Comparison of ENCODE assay signal across 13 cellular contexts in the genomic region with DNA sequence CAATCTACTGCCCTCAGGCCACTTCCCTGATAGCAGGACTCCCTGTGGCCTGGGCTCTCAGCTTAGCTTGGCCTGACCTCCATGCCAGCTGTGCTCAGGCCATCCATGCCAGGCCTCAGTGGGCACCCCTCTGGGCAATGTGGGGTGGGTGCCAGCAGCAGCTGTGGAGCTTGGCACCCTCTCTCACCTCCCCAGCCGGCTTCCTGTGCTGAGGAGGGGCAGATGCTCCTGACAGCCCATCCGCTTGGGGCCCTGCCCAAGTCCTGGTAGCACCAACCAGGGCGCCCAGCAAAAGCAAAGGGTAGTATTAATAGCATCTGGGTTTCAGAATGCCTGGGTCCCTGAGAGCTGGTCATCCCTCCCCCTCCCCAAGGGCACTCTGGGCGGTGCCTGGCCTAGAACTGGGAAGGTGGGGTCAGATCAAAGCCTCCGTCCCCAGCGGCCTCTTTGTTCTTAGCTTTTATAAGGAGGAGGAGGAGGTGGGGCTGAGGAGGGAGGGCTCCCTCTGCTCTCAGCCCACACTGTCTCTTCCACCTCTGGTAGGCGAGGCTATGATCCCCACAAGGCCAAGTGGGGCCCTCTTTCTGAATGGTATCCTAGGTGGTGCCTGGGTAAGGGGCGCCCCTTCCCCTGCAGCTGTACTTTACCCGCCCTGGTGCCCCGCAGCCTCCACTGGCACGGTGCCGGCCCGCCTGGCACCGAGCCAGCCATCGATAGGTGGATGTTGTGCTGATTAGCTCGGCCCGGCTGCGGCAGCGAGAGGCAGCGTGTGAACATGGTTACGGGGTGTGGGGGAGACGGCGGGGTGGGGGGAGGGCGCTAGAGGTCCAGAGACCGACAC. TPM values are rescaled to one million over a fixed set of nuclear protein-coding genes. Genes with fewer than 3 reads are reported as not detected.
DNase-seq lines count a peak whose midpoint lies in the region; ATAC-seq and TF ChIP-seq lines count a peak whose summit lies in the region.
"Had no signal": no experiment of that assay in that cellular context is flagged by ENCODE, and none has a peak within 500 bp of the region (broad histone marks: within the 10 kb centered on the region; RNA-seq: fewer than 3 reads in every experiment).

No MANE protein-coding gene starts in this region.

- peak overlapping the region; percentile 0; the same call in 1 of the 2 replicates for H3K27ac ChIP-seq in WERI-Rb-1

- ATAC-seq in natural killer cell treated with Interleukin-12 subunit alpha and Interleukin-12 subunit beta and Interleukin-15 and Interleukin-18, amount 100 ng/mL, for 72 hours, result no peak

- H3K9me3 ChIP-seq in ES-I3 (ENCODE audit: control insufficient read depth, insufficient read depth, low read length), result no peaks in the 10 kb centered on the region
- H3K9me3 ChIP-seq in WERI-Rb-1 (ENCODE audit: severe bottlenecking), result no peaks in the 10 kb centered on the region
- H3K9me3 ChIP-seq: heart right ventricle had no signal

- peak overlapping the region; percentile 42 for H3K4me3 Mint-ChIP-seq in nephron progenitor cell
- H3K4me3 Mint-ChIP-seq in natural killer cell treated with Interleukin-12 subunit alpha and Interleukin-12 subunit beta and Interleukin-15 and Interleukin-18, amount 100 ng/mL, for 72 hours, result no peak overlapping the region

- H3K4me3 ChIP-seq in WERI-Rb-1 (ENCODE audit: low read depth, low read length), result no peak overlapping the region

- TF ChIP-seq CTCF in WERI-Rb-1 (IDR thresholded peaks at IDR 0.05; ENCODE audit: low read depth, low read length) (no peak), nephron progenitor cell (IDR thresholded peaks at IDR 0.05) (no peak)

- H3K9me3 Mint-ChIP-seq in nephron progenitor cell, result no peaks in the 10 kb centered on the region
- no peaks in the 10 kb centered on the region for H3K9me3 Mint-ChIP-seq in natural killer cell treated with Interleukin-12 subunit alpha and Interleukin-12 subunit beta and Interleukin-15 and Interleukin-18, amount 100 ng/mL, for 72 hours
- H3K9me3 Mint-ChIP-seq: activated naive CD8-positive, alpha-beta T cell treated with anti-CD3 and anti-CD28 coated beads for 36 hours had no signal

- peak overlapping the region; percentile 51; the same call in 1 of the 2 replicates for H3K9ac ChIP-seq in ES-I3 (ENCODE audit: low read depth, low read length)

- H3K4me1 Mint-ChIP-seq in nephron progenitor cell, result peaks cover 61% of the 10 kb centered on the region
- peaks cover 7 to 18% of the 10 kb centered on the region in 2 donors for H3K4me1 Mint-ChIP-seq in natural killer cell treated with Interleukin-12 subunit alpha and Interleukin-12 subunit beta and Interleukin-15 and Interleukin-18, amount 100 ng/mL, for 72 hours (ENCODE audit: low read depth in 2 of 2)

- DNase-seq in NCI-H1694 (lab: John Stamatoyannopoulos, UW) (peak; percentile 55), WERI-Rb-1 (peak; percentile 72), nephron progenitor cell (no peak), mucosa of gallbladder (ENCODE audit: low spot score) (no peak), dermis blood vessel endothelial cell (no peak)
- DNase-seq in natural killer cell treated with Interleukin-12 subunit alpha and Interleukin-12 subunit beta and Interleukin-15 and Interleukin-18, amount 100 ng/mL, for 72 hours (ENCODE audit: low spot score), result no peak
- DNase-seq in activated naive CD4-positive, alpha-beta T cell treated with Interleukin-2 at 50 U/mL for 16 hours, result no peak
- DNase-seq: activated naive CD8-positive, alpha-beta T cell treated with anti-CD3 and anti-CD28 coated beads for 36 hours; heart right ventricle; MV-4-11; SHP77 treated with DMSO at 0.1 percent for 48 hours had no signal

- peaks cover 21% of the 10 kb centered on the region for H3K36me3 Mint-ChIP-seq in nephron progenitor cell (ENCODE audit: low read depth)
- H3K36me3 Mint-ChIP-seq in natural killer cell treated with Interleukin-12 subunit alpha and Interleukin-12 subunit beta and Interleukin-15 and Interleukin-18, amount 100 ng/mL, for 72 hours, result no peaks in the 10 kb centered on the region
- H3K36me3 Mint-ChIP-seq: activated naive CD8-positive, alpha-beta T cell treated with anti-CD3 and anti-CD28 coated beads for 36 hours had no signal

- H3K4me1 ChIP-seq in ES-I3 (ENCODE audit: insufficient read depth, low read length), result peaks cover 21% of the 10 kb centered on the region

- no peaks in the 10 kb centered on the region for H3K27me3 ChIP-seq in WERI-Rb-1 (ENCODE audit: insufficient read depth, low read depth, severe bottlenecking)
- H3K27me3 ChIP-seq: heart right ventricle had no signal

- H3K27ac Mint-ChIP-seq in nephron progenitor cell, result no peak overlapping the region
- H3K27ac Mint-ChIP-seq in natural killer cell treated with Interleukin-12 subunit alpha and Interleukin-12 subunit beta and Interleukin-15 and Interleukin-18, amount 100 ng/mL, for 72 hours, result no peak overlapping the region
- H3K27ac Mint-ChIP-seq: activated naive CD8-positive, alpha-beta T cell treated with anti-CD3 and anti-CD28 coated beads for 36 hours had no signal

- H3K27me3 Mint-ChIP-seq in nephron progenitor cell (ENCODE audit: low read depth, poor library complexity), result peaks cover 14% of the 10 kb centered on the region
- H3K27me3 Mint-ChIP-seq in natural killer cell treated with Interleukin-12 subunit alpha and Interleukin-12 subunit beta and Interleukin-15 and Interleukin-18, amount 100 ng/mL, for 72 hours, result no peaks in the 10 kb centered on the region
- H3K27me3 Mint-ChIP-seq: activated naive CD8-positive, alpha-beta T cell treated with anti-CD3 and anti-CD28 coated beads for 36 hours had no signal

- H3K36me3 ChIP-seq in ES-I3 (ENCODE audit: insufficient read depth, low read length) (no peaks in the 10 kb centered on the region), WERI-Rb-1 (peaks cover 6% of the 10 kb centered on the region; the same call in 1 of the 2 replicates)

RNA-seq across cellular contexts. Expression of gene EFNA4, which starts 6.2 kb away (rescaled TPM):
- 1 to 10 TPM; 1.7 to 4.7 TPM for total RNA-seq in natural killer cell treated with Interleukin-12 subunit alpha and Interleukin-12 subunit beta and Interleukin-15 and Interleukin-18, amount 100 ng/mL, for 72 hours
- total RNA-seq in mucosa of gallbladder (12.8 TPM), dermis blood vessel endothelial cell (9.5 and 15.7 TPM in 2 replicates)

RNA-seq across cellular contexts. Expression of gene EFNA3, which starts 8.9 kb away (rescaled TPM):
- total RNA-seq in natural killer cell treated with Interleukin-12 subunit alpha and Interleukin-12 subunit beta and Interleukin-15 and Interleukin-18, amount 100 ng/mL, for 72 hours, result 1 to 10 TPM in 1 of 2 donors, not detected in 1; 1.2 TPM
- total RNA-seq in mucosa of gallbladder (2.7 TPM), dermis blood vessel endothelial cell (1.9 and 2.2 TPM in 2 replicates)

RNA-seq across cellular contexts. Expression of gene ADAM15, which starts 18.7 kb away (rescaled TPM):
- total RNA-seq in natural killer cell treated with Interleukin-12 subunit alpha and Interleukin-12 subunit beta and Interleukin-15 and Interleukin-18, amount 100 ng/mL, for 72 hours, result 100 to 1,000 TPM in 1 of 2 donors, 10 to 100 TPM in 1; 42.1 to 107 TPM
- 146 TPM for total RNA-seq in mucosa of gallbladder
- 289 and 307 TPM in 2 replicates for total RNA-seq in dermis blood vessel endothelial cell

RNA-seq across cellular contexts. Expression of gene DCST1, which starts 36.1 kb away (rescaled TPM):
- not detected for total RNA-seq in natural killer cell treated with Interleukin-12 subunit alpha and Interleukin-12 subunit beta and Interleukin-15 and Interleukin-18, amount 100 ng/mL, for 72 hours
- not detected for total RNA-seq in mucosa of gallbladder
- total RNA-seq in dermis blood vessel endothelial cell, result not detected in 2 replicates
- total RNA-seq: activated naive CD8-positive, alpha-beta T cell treated with anti-CD3 and anti-CD28 coated beads for 36 hours; H4; heart right ventricle had no signal

RNA-seq across cellular contexts. Expression of gene DCST2, which starts 36.2 kb away (rescaled TPM):
- under 1 TPM in 1 of 2 donors, not detected in 1; 0.57 TPM for total RNA-seq in natural killer cell treated with Interleukin-12 subunit alpha and Interleukin-12 subunit beta and Interleukin-15 and Interleukin-18, amount 100 ng/mL, for 72 hours
- total RNA-seq in mucosa of gallbladder (1.0 TPM), dermis blood vessel endothelial cell (0.17 and 0.70 TPM in 2 replicates)
- total RNA-seq: H4 had no signal

Comparison
In these comparisons a context has a peak if more than half of its experiments do, and no peak if none do; other contexts are left out.
1. DNase-seq: peak in NCI-H1694 (single experiment) and WERI-Rb-1 (single experiment); none in nephron progenitor cell (single experiment), natural killer cell treated with Interleukin-12 subunit alpha and Interleukin-12 subunit beta and Interleukin-15 and Interleukin-18, amount 100 ng/mL, for 72 hours (single experiment), mucosa of gallbladder (single experiment), dermis blood vessel endothelial cell (single experiment) and activated naive CD4-positive, alpha-beta T cell treated with Interleukin-2 at 50 U/mL for 16 hours (single experiment).